Comparison of ENCODE assay signal across 21 cellular contexts in the genomic region with DNA sequence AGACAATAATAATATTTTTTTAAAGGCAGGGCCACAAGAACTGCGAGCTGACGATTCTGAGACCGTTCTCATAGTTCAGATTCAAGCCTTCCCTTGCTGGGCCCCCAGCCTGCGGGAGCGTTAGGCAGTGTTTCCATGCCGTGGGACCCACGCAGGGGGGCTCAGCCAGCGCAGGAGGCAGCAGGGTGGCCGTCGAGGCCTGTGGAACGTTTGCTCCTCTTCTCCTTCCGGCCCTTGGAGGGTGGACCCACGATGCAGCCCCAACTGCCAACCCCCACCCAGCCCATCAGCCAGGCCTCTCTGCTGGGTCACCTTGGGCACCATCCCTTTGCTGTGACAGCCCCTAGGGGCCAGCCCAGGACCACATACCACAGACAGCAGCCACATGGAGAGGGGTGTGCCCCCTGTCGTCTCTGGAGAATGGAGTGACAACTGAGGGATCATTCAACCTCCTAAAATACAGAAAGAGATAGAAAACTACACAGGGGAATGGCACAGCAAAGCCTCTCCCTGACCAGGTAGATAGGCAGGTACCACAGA. TPM values are rescaled to one million over a fixed set of nuclear protein-coding genes. Genes with fewer than 3 reads are reported as not detected.
"Had no signal": no experiment of that assay in that cellular context is flagged by ENCODE, and none has a peak within 500 bp of the region (broad histone marks: within the 10 kb centered on the region; RNA-seq: fewer than 3 reads in every experiment).

No MANE protein-coding gene starts in this region.

- H3K4me1 ChIP-seq: ascending aorta, colonic mucosa, gastroesophageal sphincter, spleen, upper lobe of left lung had no signal

- H3K4me1 Mint-ChIP-seq: activated CD4-positive, alpha-beta T cell treated with anti-CD3 and anti-CD28 coated beads, Interleukin-2, amount 10 ng/mL, durations not matched to agents 7 days and 5 days; activated CD8-positive, alpha-beta memory T cell treated with anti-CD3 and anti-CD28 coated beads, Interleukin-2, amount 10 ng/mL, durations not matched to agents 7 days and 5 days; naive thymus-derived CD8-positive, alpha-beta T cell; T-cell had no signal

- H3K27ac ChIP-seq: ascending aorta, colonic mucosa, dorsolateral prefrontal cortex, gastroesophageal sphincter, spleen, thoracic aorta, upper lobe of left lung, WERI-Rb-1 had no signal

- H3K27me3 Mint-ChIP-seq: activated CD4-positive, alpha-beta T cell treated with anti-CD3 and anti-CD28 coated beads, Interleukin-2, amount 10 ng/mL, durations not matched to agents 7 days and 5 days; activated CD8-positive, alpha-beta memory T cell treated with anti-CD3 and anti-CD28 coated beads, Interleukin-2, amount 10 ng/mL, durations not matched to agents 7 days and 5 days; activated CD8-positive, alpha-beta T cell treated with anti-CD3 and anti-CD28 coated beads for 36 hours; effector memory CD8-positive, alpha-beta T cell; naive thymus-derived CD8-positive, alpha-beta T cell; T-cell had no signal

- H3K9me3 Mint-ChIP-seq: activated CD4-positive, alpha-beta T cell treated with anti-CD3 and anti-CD28 coated beads, Interleukin-2, amount 10 ng/mL, durations not matched to agents 7 days and 5 days; activated CD8-positive, alpha-beta T cell treated with anti-CD3 and anti-CD28 coated beads for 36 hours; activated naive CD4-positive, alpha-beta T cell treated with anti-CD3 and anti-CD28 coated beads, Interleukin-2, amount 50 U/mL, for 72 hours; effector memory CD8-positive, alpha-beta T cell; naive thymus-derived CD8-positive, alpha-beta T cell; T-cell had no signal

- H3K27ac Mint-ChIP-seq: activated CD4-positive, alpha-beta T cell treated with anti-CD3 and anti-CD28 coated beads, Interleukin-2, amount 10 ng/mL, durations not matched to agents 7 days and 5 days; activated CD8-positive, alpha-beta memory T cell treated with anti-CD3 and anti-CD28 coated beads, Interleukin-2, amount 10 ng/mL, durations not matched to agents 7 days and 5 days; activated CD8-positive, alpha-beta T cell treated with anti-CD3 and anti-CD28 coated beads for 36 hours; effector memory CD8-positive, alpha-beta T cell; T-cell had no signal

- H3K27me3 ChIP-seq: ascending aorta, colonic mucosa, dorsolateral prefrontal cortex, gastroesophageal sphincter, spleen, upper lobe of left lung had no signal

- H3K4me3 ChIP-seq: ascending aorta, colonic mucosa, dorsolateral prefrontal cortex, gastroesophageal sphincter, spleen, thoracic aorta, upper lobe of left lung had no signal

- DNase-seq: activated CD4-positive, alpha-beta T cell treated with anti-CD3 and anti-CD28 coated beads, Interleukin-2, amount 10 ng/mL, durations not matched to agents 7 days and 5 days; activated CD4-positive, CD25-positive, alpha-beta regulatory T cell treated with anti-CD3 and anti-CD28 coated beads, Interleukin-2, amount 50 U/mL, for 72 hours; activated CD8-positive, alpha-beta memory T cell treated with anti-CD3 and anti-CD28 coated beads, Interleukin-2, amount 10 ng/mL, durations not matched to agents 7 days and 5 days; activated CD8-positive, alpha-beta T cell treated with anti-CD3 and anti-CD28 coated beads for 36 hours; activated gamma-delta T cell; activated T-cell treated with anti-CD3 and anti-CD28 coated beads for 4 hours; colonic mucosa; dorsolateral prefrontal cortex; effector memory CD8-positive, alpha-beta T cell; kidney; naive thymus-derived CD8-positive, alpha-beta T cell; spleen; stimulated activated CD4-positive, alpha-beta T cell treated with anti-CD3 and anti-CD28 coated beads, Interleukin-4, amount 100 ng/mL, for 1 hour; stimulated activated naive CD4-positive, alpha-beta T cell; T-cell; WERI-Rb-1 had no signal

- H3K4me3 Mint-ChIP-seq: activated CD4-positive, alpha-beta T cell treated with anti-CD3 and anti-CD28 coated beads, Interleukin-2, amount 10 ng/mL, durations not matched to agents 7 days and 5 days; activated CD8-positive, alpha-beta memory T cell treated with anti-CD3 and anti-CD28 coated beads, Interleukin-2, amount 10 ng/mL, durations not matched to agents 7 days and 5 days; activated CD8-positive, alpha-beta T cell treated with anti-CD3 and anti-CD28 coated beads for 36 hours; effector memory CD8-positive, alpha-beta T cell; naive thymus-derived CD8-positive, alpha-beta T cell; T-cell had no signal

- H3K9me3 ChIP-seq: ascending aorta, colonic mucosa, gastroesophageal sphincter, spleen, thoracic aorta, upper lobe of left lung had no signal

RNA-seq across cellular contexts. Expression of gene RGS9BP, which starts 47.9 kb away (rescaled TPM):
- total RNA-seq: ascending aorta had no signal
